ENCODE assay signal across 7 cellular contexts in genomic region chr18:63042351-63042750, GRCh38.
"Had no signal": no experiment of that assay in that cellular context is flagged by ENCODE, and none has a peak within 500 bp of the region (broad histone marks: within the 10 kb centered on the region; RNA-seq: fewer than 3 reads in every experiment).

No MANE protein-coding gene starts in this region.

- DNase-seq: H9, HCEC 1CT, HFFc6 had no signal

- H3K36me3 Mint-ChIP-seq: IgD-negative memory B cell had no signal

- H3K27ac Mint-ChIP-seq: GM23338, H9, HFFc6, IgD-negative memory B cell had no signal

- ATAC-seq: GM23338, HepG2 had no signal

- H3K27ac ChIP-seq: HL-60 had no signal

- H3K4me2 ChIP-seq: GM23338 had no signal

- H3K27me3 Mint-ChIP-seq: IgD-negative memory B cell had no signal

- H2AFZ ChIP-seq: GM23338 had no signal

- H3K4me3 ChIP-seq: GM23338 had no signal

- H3K4me3 Mint-ChIP-seq: GM23338, H9, HFFc6 had no signal

- H3K9me3 Mint-ChIP-seq: GM23338, H9, HFFc6 had no signal
